ENCODE assay signal across 12 cellular contexts in the genomic region with DNA sequence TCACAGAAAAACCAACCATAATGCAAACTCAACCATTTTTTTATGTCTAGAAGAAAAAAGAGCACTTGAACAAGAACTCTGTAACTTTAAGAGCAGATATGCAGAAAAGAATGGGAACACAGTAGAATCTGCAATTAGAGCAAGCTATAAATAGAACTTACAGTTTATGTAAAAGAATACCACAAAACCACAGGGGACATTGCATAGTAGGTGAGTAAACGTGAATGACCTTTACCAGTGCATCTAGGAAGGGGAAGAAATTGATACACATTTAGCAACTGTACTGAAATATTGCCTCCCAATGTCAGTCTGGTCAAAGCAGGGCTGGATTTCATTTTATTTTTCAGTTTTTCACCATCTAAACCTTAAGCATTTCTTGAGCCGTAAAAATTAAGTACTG.
DNase-seq lines count a peak whose midpoint lies in the region; ATAC-seq and TF ChIP-seq lines count a peak whose summit lies in the region.
"Had no signal": no experiment of that assay in that cellular context is flagged by ENCODE, and none has a peak within 500 bp of the region (broad histone marks: within the 10 kb centered on the region; RNA-seq: fewer than 3 reads in every experiment).

No MANE protein-coding gene starts in this region.

- H3K27me3 Mint-ChIP-seq in stimulated activated memory B cell treated with anti-CD40 and anti-IgM and Interleukin-4, amounts not matched to agents 10 μg/mL and 1 μg/mL and 100 μg/mL, for 72 hours: no peaks in the 10 kb centered on the region

- H3K27me3 ChIP-seq in left ventricle myocardium inferior (ENCODE audit: low read depth): no peaks in the 10 kb centered on the region

- peaks cover 4% of the 10 kb centered on the region for H3K4me1 Mint-ChIP-seq in stimulated activated memory B cell treated with anti-CD40 and anti-IgM and Interleukin-4, amounts not matched to agents 10 μg/mL and 1 μg/mL and 100 μg/mL, for 72 hours

- no peaks in the 10 kb centered on the region for H3K36me3 Mint-ChIP-seq in stimulated activated memory B cell treated with anti-CD40 and anti-IgM and Interleukin-4, amounts not matched to agents 10 μg/mL and 1 μg/mL and 100 μg/mL, for 72 hours
- H3K36me3 Mint-ChIP-seq: activated naive CD4-positive, alpha-beta T cell treated with anti-CD3 and anti-CD28 coated beads, Interleukin-2, amount 50 U/mL, for 72 hours had no signal

- H3K27ac ChIP-seq in left ventricle myocardium inferior (replicated peaks): no peak overlapping the region
- H3K27ac ChIP-seq: 22Rv1 had no signal

- no peaks in the 10 kb centered on the region for H3K4me1 ChIP-seq in left ventricle myocardium inferior

- ATAC-seq in HG03565 (IDR thresholded peaks at IDR 0.05; ENCODE audit: unreplicated experiment): peak; percentile 80
- ATAC-seq in stimulated activated memory B cell treated with anti-CD40 and anti-IgM and Interleukin-4, amounts not matched to agents 10 μg/mL and 1 μg/mL and 100 μg/mL, for 72 hours: peak; percentile 59
- ATAC-seq: K562 had no signal

- DNase-seq in DMS153 (lab: John Stamatoyannopoulos, UW) (peak; percentile 17), DMS153 treated with DMSO at 0.1 percent for 48 hours (lab: John Stamatoyannopoulos, UW; ENCODE audit: unreplicated experiment) (no peak), SKM-1 treated with dmso at 0.1 percent for 144 hours (lab: John Stamatoyannopoulos, UW; ENCODE audit: unreplicated experiment) (peak; percentile 98), left ventricle myocardium inferior (no peak), NCI-H82 (lab: John Stamatoyannopoulos, UW) (no peak), mesenteric fat pad (ENCODE audit: low spot score) (no peak)

- H3K9me3 Mint-ChIP-seq in stimulated activated memory B cell treated with anti-CD40 and anti-IgM and Interleukin-4, amounts not matched to agents 10 μg/mL and 1 μg/mL and 100 μg/mL, for 72 hours: no peaks in the 10 kb centered on the region
- H3K9me3 Mint-ChIP-seq: T-helper 1 cell treated with Interleukin-12 subunit alpha and Interleukin-12 subunit beta and Interleukin-4 antibody, amounts not matched to agents 30 μg/mL and 1 μg/mL, for 36 hours had no signal

- no peak overlapping the region for H3K4me3 Mint-ChIP-seq in stimulated activated memory B cell treated with anti-CD40 and anti-IgM and Interleukin-4, amounts not matched to agents 10 μg/mL and 1 μg/mL and 100 μg/mL, for 72 hours
- H3K4me3 Mint-ChIP-seq: T-helper 1 cell treated with Interleukin-12 subunit alpha and Interleukin-12 subunit beta and Interleukin-4 antibody, amounts not matched to agents 30 μg/mL and 1 μg/mL, for 36 hours had no signal

- intact Hi-C loops in left ventricle myocardium inferior (cut with micrococcal nuclease): no loop called here

- H3K4me3 ChIP-seq in left ventricle myocardium inferior: no peak overlapping the region
- H3K4me3 ChIP-seq: K562 had no signal

- H3K9me3 ChIP-seq in left ventricle myocardium inferior (replicated peaks): no peaks in the 10 kb centered on the region

- TF ChIP-seq CTCF in left ventricle myocardium inferior (IDR thresholded peaks at IDR 0.05; ENCODE audit: borderline replicate concordance): no peak

- no peaks in the 10 kb centered on the region for H3K36me3 ChIP-seq in left ventricle myocardium inferior

- no peak overlapping the region for H3K27ac Mint-ChIP-seq in stimulated activated memory B cell treated with anti-CD40 and anti-IgM and Interleukin-4, amounts not matched to agents 10 μg/mL and 1 μg/mL and 100 μg/mL, for 72 hours
- H3K27ac Mint-ChIP-seq: activated naive CD4-positive, alpha-beta T cell treated with anti-CD3 and anti-CD28 coated beads, Interleukin-2, amount 50 U/mL, for 72 hours; T-helper 1 cell treated with Interleukin-12 subunit alpha and Interleukin-12 subunit beta and Interleukin-4 antibody, amounts not matched to agents 30 μg/mL and 1 μg/mL, for 36 hours had no signal

Comparison
In these comparisons a context has a peak if more than half of its experiments do, and no peak if none do; other contexts are left out.
1. DNase-seq: peak in DMS153 (single experiment) and SKM-1 treated with dmso at 0.1 percent for 144 hours (single experiment); none in DMS153 treated with DMSO at 0.1 percent for 48 hours (single experiment), left ventricle myocardium inferior (single experiment), NCI-H82 (single experiment) and mesenteric fat pad (single experiment).